ENCODE assay signal across 1 cellular context in genomic region chr2:153834662-153835061, GRCh38.
TF ChIP-seq lines count a peak whose summit lies in the region.

No MANE protein-coding gene starts in this region.

TF ChIP-seq in HepG2, 621 proteins besides CTCF, POLR2A, EP300 and RAD21 (continued from another document and continues in another):
- TF ChIP-seq, protein P1, sequence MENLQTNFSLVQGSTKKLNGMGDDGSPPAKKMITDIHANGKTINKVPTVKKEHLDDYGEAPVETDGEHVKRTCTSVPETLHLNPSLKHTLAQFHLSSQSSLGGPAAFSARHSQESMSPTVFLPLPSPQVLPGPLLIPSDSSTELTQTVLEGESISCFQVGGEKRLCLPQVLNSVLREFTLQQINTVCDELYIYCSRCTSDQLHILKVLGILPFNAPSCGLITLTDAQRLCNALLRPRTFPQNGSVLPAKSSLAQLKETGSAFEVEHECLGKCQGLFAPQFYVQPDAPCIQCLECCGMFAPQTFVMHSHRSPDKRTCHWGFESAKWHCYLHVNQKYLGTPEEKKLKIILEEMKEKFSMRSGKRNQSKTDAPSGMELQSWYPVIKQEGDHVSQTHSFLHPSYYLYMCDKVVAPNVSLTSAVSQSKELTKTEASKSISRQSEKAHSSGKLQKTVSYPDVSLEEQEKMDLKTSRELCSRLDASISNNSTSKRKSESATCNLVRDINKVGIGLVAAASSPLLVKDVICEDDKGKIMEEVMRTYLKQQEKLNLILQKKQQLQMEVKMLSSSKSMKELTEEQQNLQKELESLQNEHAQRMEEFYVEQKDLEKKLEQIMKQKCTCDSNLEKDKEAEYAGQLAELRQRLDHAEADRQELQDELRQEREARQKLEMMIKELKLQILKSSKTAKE (CRISPR knock-in tag; IDR thresholded peaks at IDR 0.05; ENCODE audit: borderline replicate concordance) = 0 out of 2 replicates have a peak, but pooled peaks have one; percentile 16
- peak; percentile 79; the same call in 1 of the 2 replicates for TF ChIP-seq TBX3 (IDR thresholded peaks at IDR 0.05; ENCODE audit: borderline replicate concordance)
- TF ChIP-seq YEATS4 (CRISPR knock-in tag; IDR thresholded peaks at IDR 0.05; ENCODE audit: borderline replicate concordance) = no peak
- TF ChIP-seq ISX (CRISPR knock-in tag; conservative IDR thresholded peaks at IDR 0.05) = no peak
- TF ChIP-seq ZNF773 (CRISPR knock-in tag; IDR thresholded peaks at IDR 0.05; ENCODE audit: borderline replicate concordance) = no peak
- no peak for TF ChIP-seq JARID2 (CRISPR knock-in tag; IDR thresholded peaks at IDR 0.05; ENCODE audit: insufficient replicate concordance)
- no peak for TF ChIP-seq ZNF484 (CRISPR knock-in tag; IDR thresholded peaks at IDR 0.05; ENCODE audit: borderline replicate concordance, low read depth)
- TF ChIP-seq ZNF446 (CRISPR knock-in tag; IDR thresholded peaks at IDR 0.05) = no peak
- TF ChIP-seq NR2C2 (CRISPR knock-in tag; IDR thresholded peaks at IDR 0.05; ENCODE audit: borderline replicate concordance) = no peak
- no peak for TF ChIP-seq ZSCAN21 (CRISPR knock-in tag; IDR thresholded peaks at IDR 0.05; ENCODE audit: borderline replicate concordance)
- TF ChIP-seq YEATS2 (CRISPR knock-in tag; IDR thresholded peaks at IDR 0.05; ENCODE audit: borderline replicate concordance) = no peak
- no peak for TF ChIP-seq SATB2 (CRISPR knock-in tag; IDR thresholded peaks at IDR 0.05)
- no peak for TF ChIP-seq TFDP1 (CRISPR knock-in tag; IDR thresholded peaks at IDR 0.05; ENCODE audit: borderline replicate concordance)
- TF ChIP-seq ZNF576 (CRISPR knock-in tag; IDR thresholded peaks at IDR 0.05) = no peak
- TF ChIP-seq TAF15 (IDR thresholded peaks at IDR 0.05; ENCODE audit: low read depth, low read length, poor library complexity, severe bottlenecking) = no peak
- no peak for TF ChIP-seq HNRNPL (IDR thresholded peaks at IDR 0.05; ENCODE audit: low read depth, low read length)
- peak; percentile 61 for TF ChIP-seq TEAD3 (CRISPR knock-in tag; optimal IDR thresholded peaks at IDR 0.05; ENCODE audit: borderline replicate concordance)
- TF ChIP-seq, protein P2, sequence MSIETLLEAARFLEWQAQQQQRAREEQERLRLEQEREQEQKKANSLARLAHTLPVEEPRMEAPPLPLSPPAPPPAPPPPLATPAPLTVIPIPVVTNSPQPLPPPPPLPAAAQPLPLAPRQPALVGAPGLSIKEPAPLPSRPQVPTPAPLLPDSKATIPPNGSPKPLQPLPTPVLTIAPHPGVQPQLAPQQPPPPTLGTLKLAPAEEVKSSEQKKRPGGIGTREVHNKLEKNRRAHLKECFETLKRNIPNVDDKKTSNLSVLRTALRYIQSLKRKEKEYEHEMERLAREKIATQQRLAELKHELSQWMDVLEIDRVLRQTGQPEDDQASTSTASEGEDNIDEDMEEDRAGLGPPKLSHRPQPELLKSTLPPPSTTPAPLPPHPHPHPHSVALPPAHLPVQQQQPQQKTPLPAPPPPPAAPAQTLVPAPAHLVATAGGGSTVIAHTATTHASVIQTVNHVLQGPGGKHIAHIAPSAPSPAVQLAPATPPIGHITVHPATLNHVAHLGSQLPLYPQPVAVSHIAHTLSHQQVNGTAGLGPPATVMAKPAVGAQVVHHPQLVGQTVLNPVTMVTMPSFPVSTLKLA (IDR thresholded peaks at IDR 0.05) = no peak
- no peak for TF ChIP-seq EZH2 (conservative IDR thresholded peaks at IDR 0.05; ENCODE audit: low read depth, low read length)
- TF ChIP-seq, protein P3, sequence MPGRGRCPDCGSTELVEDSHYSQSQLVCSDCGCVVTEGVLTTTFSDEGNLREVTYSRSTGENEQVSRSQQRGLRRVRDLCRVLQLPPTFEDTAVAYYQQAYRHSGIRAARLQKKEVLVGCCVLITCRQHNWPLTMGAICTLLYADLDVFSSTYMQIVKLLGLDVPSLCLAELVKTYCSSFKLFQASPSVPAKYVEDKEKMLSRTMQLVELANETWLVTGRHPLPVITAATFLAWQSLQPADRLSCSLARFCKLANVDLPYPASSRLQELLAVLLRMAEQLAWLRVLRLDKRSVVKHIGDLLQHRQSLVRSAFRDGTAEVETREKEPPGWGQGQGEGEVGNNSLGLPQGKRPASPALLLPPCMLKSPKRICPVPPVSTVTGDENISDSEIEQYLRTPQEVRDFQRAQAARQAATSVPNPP (CRISPR knock-in tag; IDR thresholded peaks at IDR 0.05) = no peak
- TF ChIP-seq, protein P4, sequence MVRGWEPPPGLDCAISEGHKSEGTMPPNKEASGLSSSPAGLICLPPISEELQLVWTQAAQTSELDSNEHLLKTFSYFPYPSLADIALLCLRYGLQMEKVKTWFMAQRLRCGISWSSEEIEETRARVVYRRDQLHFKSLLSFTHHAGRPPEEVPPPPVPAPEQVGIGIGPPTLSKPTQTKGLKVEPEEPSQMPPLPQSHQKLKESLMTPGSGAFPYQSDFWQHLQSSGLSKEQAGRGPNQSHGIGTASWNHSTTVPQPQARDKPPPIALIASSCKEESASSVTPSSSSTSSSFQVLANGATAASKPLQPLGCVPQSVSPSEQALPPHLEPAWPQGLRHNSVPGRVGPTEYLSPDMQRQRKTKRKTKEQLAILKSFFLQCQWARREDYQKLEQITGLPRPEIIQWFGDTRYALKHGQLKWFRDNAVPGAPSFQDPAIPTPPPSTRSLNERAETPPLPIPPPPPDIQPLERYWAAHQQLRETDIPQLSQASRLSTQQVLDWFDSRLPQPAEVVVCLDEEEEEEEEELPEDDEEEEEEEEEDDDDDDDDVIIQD (CRISPR knock-in tag; IDR thresholded peaks at IDR 0.05; ENCODE audit: low read depth) = peak; percentile 49; the same call in 1 of the 2 replicates
- TF ChIP-seq ZNF281 (CRISPR knock-in tag; IDR thresholded peaks at IDR 0.05; ENCODE audit: borderline replicate concordance) = no peak
- TF ChIP-seq ZNF549 (CRISPR knock-in tag; IDR thresholded peaks at IDR 0.05) = no peak
- no peak for TF ChIP-seq SAFB2 (CRISPR knock-in tag; IDR thresholded peaks at IDR 0.05; ENCODE audit: borderline replicate concordance, low read depth)
- no peak for TF ChIP-seq SCMH1 (CRISPR knock-in tag; IDR thresholded peaks at IDR 0.05; ENCODE audit: borderline replicate concordance)
- TF ChIP-seq ZNF24 (IDR thresholded peaks at IDR 0.05) = no peak
- no peak for TF ChIP-seq ZNF432 (CRISPR knock-in tag; IDR thresholded peaks at IDR 0.05; ENCODE audit: borderline replicate concordance)
- TF ChIP-seq ZNF33A (CRISPR knock-in tag; IDR thresholded peaks at IDR 0.05; ENCODE audit: borderline replicate concordance) = no peak
- no peak for TF ChIP-seq ZNF768 (CRISPR knock-in tag; IDR thresholded peaks at IDR 0.05)
- no peak for TF ChIP-seq PAX8 (CRISPR knock-in tag; IDR thresholded peaks at IDR 0.05; ENCODE audit: borderline replicate concordance)
- no peak for TF ChIP-seq KDM5B (CRISPR knock-in tag; IDR thresholded peaks at IDR 0.05; ENCODE audit: borderline replicate concordance)
- TF ChIP-seq ZNF839 (CRISPR knock-in tag; IDR thresholded peaks at IDR 0.05; ENCODE audit: borderline replicate concordance) = no peak
- no peak for TF ChIP-seq ZNF530 (CRISPR knock-in tag; IDR thresholded peaks at IDR 0.05; ENCODE audit: low read depth)
- TF ChIP-seq ZNF354B (CRISPR knock-in tag; IDR thresholded peaks at IDR 0.05) = no peak
- no peak for TF ChIP-seq ARNT (IDR thresholded peaks at IDR 0.05)
- TF ChIP-seq ZNF720 (CRISPR knock-in tag; IDR thresholded peaks at IDR 0.05) = no peak
- TF ChIP-seq NONO (IDR thresholded peaks at IDR 0.05) = no peak
- 0 out of 2 replicates have a peak, but pooled peaks have one; percentile 30 for TF ChIP-seq NONO (CRISPR knock-in tag; conservative IDR thresholded peaks at IDR 0.05)
- no peak for TF ChIP-seq HNRNPH1 (optimal IDR thresholded peaks at IDR 0.05; ENCODE audit: low read depth, low read length)
- TF ChIP-seq ZNF747 (CRISPR knock-in tag; IDR thresholded peaks at IDR 0.05; ENCODE audit: borderline replicate concordance) = no peak
- no peak for TF ChIP-seq ZNF703 (CRISPR knock-in tag; IDR thresholded peaks at IDR 0.05; ENCODE audit: borderline replicate concordance)
- no peak for TF ChIP-seq ZNF121 (CRISPR knock-in tag; IDR thresholded peaks at IDR 0.05)
- TF ChIP-seq KDM4B (CRISPR knock-in tag; IDR thresholded peaks at IDR 0.05) = no peak
- no peak for TF ChIP-seq RNF219 (CRISPR knock-in tag; IDR thresholded peaks at IDR 0.05)
- TF ChIP-seq PRDM15 (CRISPR knock-in tag; IDR thresholded peaks at IDR 0.05) = peak; percentile 87
- TF ChIP-seq, protein P5, sequence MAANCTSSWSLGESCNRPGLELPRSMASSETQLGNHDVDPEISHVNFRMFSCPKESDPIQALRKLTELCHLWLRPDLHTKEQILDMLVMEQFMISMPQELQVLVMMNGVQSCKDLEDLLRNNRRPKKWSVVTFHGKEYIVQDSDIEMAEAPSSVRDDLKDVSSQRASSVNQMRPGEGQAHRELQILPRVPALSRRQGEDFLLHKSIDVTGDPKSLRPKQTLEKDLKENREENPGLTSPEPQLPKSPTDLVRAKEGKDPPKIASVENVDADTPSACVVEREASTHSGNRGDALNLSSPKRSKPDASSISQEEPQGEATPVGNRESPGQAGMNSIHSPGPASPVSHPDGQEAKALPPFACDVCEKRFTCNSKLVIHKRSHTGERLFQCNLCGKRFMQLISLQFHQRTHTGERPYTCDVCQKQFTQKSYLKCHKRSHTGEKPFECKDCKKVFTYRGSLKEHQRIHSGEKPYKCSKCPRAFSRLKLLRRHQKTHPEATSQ (CRISPR knock-in tag; IDR thresholded peaks at IDR 0.05; ENCODE audit: borderline replicate concordance) = no peak
